5 cellular contexts compared by ENCODE assay signal in genomic region chr14:35180179-35180578, GRCh38.
"Had no signal": no experiment of that assay in that cellular context is flagged by ENCODE, and none has a peak within 500 bp of the region (broad histone marks: within the 10 kb centered on the region; RNA-seq: fewer than 3 reads in every experiment).

No MANE protein-coding gene starts in this region.

- DNase-seq: H9, HCEC 1CT, KBM-7 had no signal

- ATAC-seq: GM23338, HepG2 had no signal

- H3K4me3 ChIP-seq: GM23338 had no signal
